ENCODE assay signal across 16 cellular contexts in genomic region chr2:47041891-47042684, GRCh38.
A peak's percentile ranks its signal among the peaks of the same experiment; 100 is the strongest.
DNase-seq lines count a peak whose midpoint lies in the region; ATAC-seq and TF ChIP-seq lines count a peak whose summit lies in the region.
"Had no signal": no experiment of that assay in that cellular context is flagged by ENCODE, and none has a peak within 500 bp of the region (broad histone marks: within the 10 kb centered on the region; RNA-seq: fewer than 3 reads in every experiment).

No MANE protein-coding gene starts in this region.

- TF ChIP-seq CTCF in PC-9 (conservative IDR thresholded peaks at IDR 0.05) (no peak), sigmoid colon (IDR thresholded peaks at IDR 0.05) (no peak)

- peak overlapping the region in 2 of 3 donors; percentile 58 to 72 for H3K27ac Mint-ChIP-seq in CD4-positive, CD25-positive, alpha-beta regulatory T cell
- H3K27ac Mint-ChIP-seq: stimulated activated naive CD8-positive, alpha-beta T cell treated with anti-CD3 and anti-CD28 coated beads, Interleukin-15, Interleukin-2, amounts not matched to agents 100 ng/mL and 50 ng/mL, for 24 hours had no signal

- H3K27me3 Mint-ChIP-seq in CD4-positive, CD25-positive, alpha-beta regulatory T cell: no peaks in the 10 kb centered on the region
- H3K27me3 Mint-ChIP-seq: CD4-positive, alpha-beta memory T cell; naive thymus-derived CD8-positive, alpha-beta T cell; stimulated activated naive CD8-positive, alpha-beta T cell treated with anti-CD3 and anti-CD28 coated beads, Interleukin-15, Interleukin-2, amounts not matched to agents 100 ng/mL and 50 ng/mL, for 24 hours had no signal

- POLR2A ChIA-PET in PC-9 (lab: Charles Lee; ENCODE audit: unreplicated experiment): interaction anchor here (0.7 kb wide), 1 partner anchor 23 kb away, joined by 9 read pairs; no protein-coding TSS in a partner anchor

- peaks cover 82% of the 10 kb centered on the region for H3K36me3 ChIP-seq in CD4-positive, CD25-positive, alpha-beta regulatory T cell (ENCODE audit: control insufficient read depth, insufficient read depth, low read length)
- H3K36me3 ChIP-seq in PC-9 (ENCODE audit: low read depth) (peaks cover 20% of the 10 kb centered on the region), sigmoid colon (peaks cover 0 to 16% (median 6%) of the 10 kb centered on the region in 4 donors), Karpas-422 (ENCODE audit: insufficient read depth, low read length) (peaks cover 22% of the 10 kb centered on the region)

- BruUV-seq in PC-9 (replicated peaks; lab: Mats Ljungman, UMichigan): no TSS peak

- H3K79me2 ChIP-seq in PC-9 (ENCODE audit: low read depth): peaks cover 29% of the 10 kb centered on the region
- H3K79me2 ChIP-seq in Karpas-422 (ENCODE audit: low read length): no peaks in the 10 kb centered on the region

- H3K27ac ChIP-seq in CD4-positive, CD25-positive, alpha-beta regulatory T cell (ENCODE audit: insufficient read depth, low read length, poor library complexity, severe bottlenecking): no peak overlapping the region
- peak overlapping the region; percentile 89 for H3K27ac ChIP-seq in PC-9
- peak overlapping the region; percentile 93 for H3K27ac ChIP-seq in epithelial cell of prostate
- H3K27ac ChIP-seq in sigmoid colon: peak overlapping the region; percentile 83 to 97 (median 93)
- H3K27ac ChIP-seq in Karpas-422 (ENCODE audit: low read length): no peak overlapping the region

- no peak overlapping the region for H3K4me3 Mint-ChIP-seq in CD4-positive, CD25-positive, alpha-beta regulatory T cell
- H3K4me3 Mint-ChIP-seq: CD4-positive, alpha-beta memory T cell; naive thymus-derived CD8-positive, alpha-beta T cell; stimulated activated naive CD8-positive, alpha-beta T cell treated with anti-CD3 and anti-CD28 coated beads, Interleukin-15, Interleukin-2, amounts not matched to agents 100 ng/mL and 50 ng/mL, for 24 hours had no signal

- H3K9me3 ChIP-seq in CD4-positive, CD25-positive, alpha-beta regulatory T cell (ENCODE audit: control insufficient read depth in 2 of 2, low read length in 2 of 2): no peaks in the 10 kb centered on the region
- H3K9me3 ChIP-seq in PC-9 (ENCODE audit: insufficient read depth, low read depth) (no peaks in the 10 kb centered on the region), sigmoid colon (no peaks in the 10 kb centered on the region), Karpas-422 (ENCODE audit: low read length) (no peaks in the 10 kb centered on the region)

- TF ChIP-seq POLR2A in sigmoid colon (IDR thresholded peaks at IDR 0.05): no peak

- H3F3A ChIP-seq in PC-9 (ENCODE audit: insufficient read depth, low read depth): peaks cover 38% of the 10 kb centered on the region

- no peak for DNase-seq in CD4-positive, CD25-positive, alpha-beta regulatory T cell
- DNase-seq in PC-9 (no peak), epithelial cell of prostate (ENCODE audit: low read depth, low spot score) (no peak), sigmoid colon (no peak), OCI-M1 (lab: John Stamatoyannopoulos, UW) (no peak), Karpas-422 (no peak), DMS114 treated with DMSO at 0.1 percent for 48 hours (lab: John Stamatoyannopoulos, UW; ENCODE audit: unreplicated experiment) (no peak), 8988T (no peak)
- DNase-seq: activated CD4-positive, alpha-beta T cell treated with anti-CD3 and anti-CD28 coated beads for 48 hours; CD4-positive, alpha-beta memory T cell; naive thymus-derived CD8-positive, alpha-beta T cell; NCI-H345; SHP77; stimulated activated CD4-positive, alpha-beta T cell treated with anti-CD3 and anti-CD28 coated beads, Interleukin-15, amount 100 ng/mL, for 24 hours had no signal

- H3K4me3 ChIP-seq in CD4-positive, CD25-positive, alpha-beta regulatory T cell (ENCODE audit: low read depth, low read length): no peak overlapping the region
- peak overlapping the region; percentile 45; the same call in 1 of the 2 replicates for H3K4me3 ChIP-seq in PC-9
- no peak overlapping the region for H3K4me3 ChIP-seq in sigmoid colon
- no peak overlapping the region for H3K4me3 ChIP-seq in Karpas-422 (ENCODE audit: low read length)

- intact Hi-C loops in PC-9 (cut with micrococcal nuclease; ENCODE audit: unreplicated experiment) (no loop called here), sigmoid colon (cut with DNase I) (no loop called here)

- no peak for ATAC-seq in CD4-positive, CD25-positive, alpha-beta regulatory T cell (ENCODE audit: low read depth in 2 of 2)
- ATAC-seq: activated naive CD4-positive, alpha-beta T cell treated with anti-CD3 and anti-CD28 coated beads, Interleukin-2, amount 50 U/mL, for 72 hours; naive thymus-derived CD8-positive, alpha-beta T cell had no signal

- H3K9ac ChIP-seq in Karpas-422 (ENCODE audit: low read length): no peak overlapping the region

- H3K36me3 Mint-ChIP-seq in CD4-positive, CD25-positive, alpha-beta regulatory T cell: peaks cover 24% of the 10 kb centered on the region

- TF ChIP-seq EP300 in sigmoid colon (IDR thresholded peaks at IDR 0.05): no peak

- WGBS in sigmoid colon, 2 donors: 90 to 92% methylated on average over 11 of the region's 11 CpGs

- CTCF ChIA-PET in PC-9 (lab: Charles Lee): interaction anchor here (0.5 kb wide), 1 partner anchor 37 kb away, joined by 7 read pairs; no protein-coding TSS in a partner anchor

- H3K9me3 Mint-ChIP-seq in CD4-positive, CD25-positive, alpha-beta regulatory T cell: no peaks in the 10 kb centered on the region
- H3K9me3 Mint-ChIP-seq: activated naive CD4-positive, alpha-beta T cell treated with anti-CD3 and anti-CD28 coated beads, Interleukin-2, amount 50 U/mL, for 72 hours; CD4-positive, alpha-beta memory T cell; naive thymus-derived CD8-positive, alpha-beta T cell; stimulated activated naive CD8-positive, alpha-beta T cell treated with anti-CD3 and anti-CD28 coated beads, Interleukin-15, Interleukin-2, amounts not matched to agents 100 ng/mL and 50 ng/mL, for 24 hours had no signal

- H3K27me3 ChIP-seq in CD4-positive, CD25-positive, alpha-beta regulatory T cell (ENCODE audit: control insufficient read depth, insufficient read depth, low read length): no peaks in the 10 kb centered on the region
- H3K27me3 ChIP-seq in PC-9 (ENCODE audit: insufficient read depth, low read depth) (no peaks in the 10 kb centered on the region), sigmoid colon (no peaks in the 10 kb centered on the region), Karpas-422 (ENCODE audit: low read length) (no peaks in the 10 kb centered on the region)

- peaks cover 0 to 7% (median 5%) of the 10 kb centered on the region in 4 donors for H3K4me1 Mint-ChIP-seq in CD4-positive, CD25-positive, alpha-beta regulatory T cell

- H3K4me2 ChIP-seq in PC-9 (peak overlapping the region; percentile 78), Karpas-422 (ENCODE audit: low read depth, low read length, poor library complexity, severe bottlenecking) (no peak overlapping the region)

- no peaks in the 10 kb centered on the region for H3K9me2 ChIP-seq in PC-9 (ENCODE audit: insufficient read depth)
- H3K9me2 ChIP-seq in Karpas-422 (replicated peaks; ENCODE audit: insufficient read depth, low read length): no peaks in the 10 kb centered on the region

- no peaks in the 10 kb centered on the region for H3K4me1 ChIP-seq in CD4-positive, CD25-positive, alpha-beta regulatory T cell (ENCODE audit: control insufficient read depth, insufficient read depth, low read length, poor library complexity, severe bottlenecking)
- peaks cover 71% of the 10 kb centered on the region for H3K4me1 ChIP-seq in PC-9 (replicated peaks; ENCODE audit: insufficient read depth)
- peaks cover 0 to 71% (median 62%) of the 10 kb centered on the region in 4 donors for H3K4me1 ChIP-seq in sigmoid colon
- no peaks in the 10 kb centered on the region for H3K4me1 ChIP-seq in Karpas-422 (ENCODE audit: low read length)

- no peaks in the 10 kb centered on the region for H4K20me1 ChIP-seq in PC-9 (ENCODE audit: insufficient read depth)
- H4K20me1 ChIP-seq in Karpas-422 (ENCODE audit: insufficient read depth, low read depth, low read length): no peaks in the 10 kb centered on the region

- H2AFZ ChIP-seq in PC-9 (no peak overlapping the region), Karpas-422 (ENCODE audit: low read length) (no peak overlapping the region)

Comparison
In these comparisons a context has a peak if more than half of its experiments do, and no peak if none do; other contexts are left out.
1. H3K27ac ChIP-seq: peak in PC-9 (single experiment), epithelial cell of prostate (single experiment) and sigmoid colon (4 of 4); none in CD4-positive, CD25-positive, alpha-beta regulatory T cell (single experiment) and Karpas-422 (single experiment).